ENCODE assay signal across 11 cellular contexts in genomic region chr6:56608332-56608731, GRCh38.
"Had no signal": no experiment of that assay in that cellular context is flagged by ENCODE, and none has a peak within 500 bp of the region (broad histone marks: within the 10 kb centered on the region; RNA-seq: fewer than 3 reads in every experiment).

No MANE protein-coding gene starts in this region.

- H3K4me1 ChIP-seq: HAP-1 had no signal

- H2AFZ ChIP-seq: GM23248 had no signal

- H3K4me3 ChIP-seq: GM23248, HAP-1 had no signal

- H3K9me3 Mint-ChIP-seq: IgD-negative memory B cell had no signal

- DNase-seq: GM23248, GOT3, H7, Kasumi-1, KBM-7 had no signal

- H3K4me2 ChIP-seq: KMS-11 had no signal

- H3K27ac ChIP-seq: GM23248, HL-60, KMS-11 had no signal

- H3K9me3 ChIP-seq: HAP-1 had no signal

- H3K4me3 Mint-ChIP-seq: IgD-negative memory B cell had no signal

- ATAC-seq: HCT116, HepG2 had no signal

- H3K36me3 Mint-ChIP-seq: IgD-negative memory B cell had no signal

- H3K27ac Mint-ChIP-seq: IgD-negative memory B cell had no signal

- H3K4me1 Mint-ChIP-seq: IgD-negative memory B cell had no signal

- H3K9ac ChIP-seq: GM23248, KMS-11 had no signal

- H3K36me3 ChIP-seq: HAP-1 had no signal
